In genomic region chr15:85751731-85752421, GRCh38 we compare ENCODE assay signal across 10 cellular contexts. TPM values are rescaled to one million over a fixed set of nuclear protein-coding genes. Genes with fewer than 3 reads are reported as not detected.
A peak's percentile ranks its signal among the peaks of the same experiment; 100 is the strongest.
DNase-seq lines count a peak whose midpoint lies in the region; ATAC-seq and TF ChIP-seq lines count a peak whose summit lies in the region.
"Had no signal": no experiment of that assay in that cellular context is flagged by ENCODE, and none has a peak within 500 bp of the region (broad histone marks: within the 10 kb centered on the region; RNA-seq: fewer than 3 reads in every experiment).

No MANE protein-coding gene starts in this region.

- in situ Hi-C loops in GM13976 (cut with MboI; ENCODE audit: low sequenced_read_pairs, unreplicated experiment): no loop called here

- no peaks in the 10 kb centered on the region for H3K27me3 Mint-ChIP-seq in activated naive CD4-positive, alpha-beta T cell treated with anti-CD3 and anti-CD28 coated beads, Interleukin-2, amount 50 U/mL, for 24 hours
- H3K27me3 Mint-ChIP-seq in neural crest cell (ENCODE audit: low read depth) (peaks cover 8% of the 10 kb centered on the region), type B pancreatic cell (no peaks in the 10 kb centered on the region)

- no peak overlapping the region for H3K4me3 Mint-ChIP-seq in activated naive CD4-positive, alpha-beta T cell treated with anti-CD3 and anti-CD28 coated beads, Interleukin-2, amount 50 U/mL, for 24 hours
- H3K4me3 Mint-ChIP-seq in neural crest cell (peak overlapping the region; percentile 88), type B pancreatic cell (peak overlapping the region; percentile 5)

- DNase-seq in activated naive CD4-positive, alpha-beta T cell (lab: John Stamatoyannopoulos, UW): no peak
- DNase-seq in globus pallidus (ENCODE audit: low spot score): peak; percentile 69
- DNase-seq in neural crest cell (ENCODE audit: low read depth, low spot score): peak; percentile 57
- DNase-seq in type B pancreatic cell (ENCODE audit: extremely low spot score, unreplicated experiment): no peak
- DNase-seq in GM13976 (ENCODE audit: low spot score): no peak
- no peak for DNase-seq in GF-D8 (lab: John Stamatoyannopoulos, UW)
- DNase-seq: activated CD8-positive, alpha-beta memory T cell treated with anti-CD3 and anti-CD28 coated beads for 24 hours; IMR-90 had no signal

- peaks cover 32% of the 10 kb centered on the region for H3K4me1 Mint-ChIP-seq in activated naive CD4-positive, alpha-beta T cell treated with anti-CD3 and anti-CD28 coated beads, Interleukin-2, amount 50 U/mL, for 24 hours
- H3K4me1 Mint-ChIP-seq in neural crest cell (peaks cover 71% of the 10 kb centered on the region), type B pancreatic cell (ENCODE audit: unreplicated experiment) (peaks cover 7% of the 10 kb centered on the region)

- no peak for ATAC-seq in GM18907 (IDR thresholded peaks at IDR 0.05; ENCODE audit: unreplicated experiment)

- TF ChIP-seq CTCF in neural crest cell (conservative IDR thresholded peaks at IDR 0.05): no peak
- TF ChIP-seq CTCF in type B pancreatic cell (conservative IDR thresholded peaks at IDR 0.05): no peak
- no peak for TF ChIP-seq CTCF in GM13976 (IDR thresholded peaks at IDR 0.05; ENCODE audit: borderline replicate concordance, control extremely low read depth, extremely low read depth, insufficient read depth, missing control alignments)

- H3K9me3 Mint-ChIP-seq in activated naive CD4-positive, alpha-beta T cell treated with anti-CD3 and anti-CD28 coated beads, Interleukin-2, amount 50 U/mL, for 24 hours: no peaks in the 10 kb centered on the region
- H3K9me3 Mint-ChIP-seq in neural crest cell (no peaks in the 10 kb centered on the region), type B pancreatic cell (no peaks in the 10 kb centered on the region)

- peaks cover 4% of the 10 kb centered on the region for H3K36me3 Mint-ChIP-seq in activated naive CD4-positive, alpha-beta T cell treated with anti-CD3 and anti-CD28 coated beads, Interleukin-2, amount 50 U/mL, for 24 hours
- H3K36me3 Mint-ChIP-seq in neural crest cell (ENCODE audit: low read depth) (peaks cover 16% of the 10 kb centered on the region), type B pancreatic cell (peaks cover 7% of the 10 kb centered on the region)

- H3K27ac Mint-ChIP-seq in activated naive CD4-positive, alpha-beta T cell treated with anti-CD3 and anti-CD28 coated beads, Interleukin-2, amount 50 U/mL, for 24 hours: peak overlapping the region; percentile 55
- H3K27ac Mint-ChIP-seq in neural crest cell (ENCODE audit: unreplicated experiment) (peak overlapping the region; percentile 96), type B pancreatic cell (no peak overlapping the region)

RNA-seq across cellular contexts. Expression of gene KLHL25, which starts 42.8 kb away (rescaled TPM):
- total RNA-seq in neural crest cell (17.9 and 19.3 TPM in 2 replicates), type B pancreatic cell (ENCODE audit: low replicate concordance) (6.9 and 12.3 TPM in 2 replicates)

Comparison
In these comparisons a context has a peak if more than half of its experiments do, and no peak if none do; other contexts are left out.
1. DNase-seq: peak in globus pallidus (single experiment) and neural crest cell (single experiment); none in activated naive CD4-positive, alpha-beta T cell (0 of 4), type B pancreatic cell (single experiment), GM13976 (single experiment) and GF-D8 (single experiment).